12 cellular contexts compared by ENCODE assay signal in the genomic region with DNA sequence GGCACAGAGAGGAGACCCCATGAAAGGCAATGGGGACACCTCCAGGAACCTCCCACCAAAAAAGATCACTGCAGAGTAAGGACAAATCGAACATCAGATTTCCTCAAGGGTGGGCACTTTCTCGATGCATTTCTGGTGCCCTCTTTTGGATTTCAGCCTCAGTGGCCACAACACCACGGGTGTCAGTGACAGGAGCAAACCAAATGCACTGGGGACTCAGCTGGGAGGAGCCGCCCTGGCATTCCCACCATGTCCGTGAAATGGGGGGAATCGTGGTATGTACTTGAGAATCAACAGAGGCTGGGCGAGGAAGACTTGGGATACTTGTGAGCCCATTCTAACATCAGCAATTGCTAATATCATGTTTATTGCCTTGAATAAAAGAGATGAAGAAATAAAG. TPM values are rescaled to one million over a fixed set of nuclear protein-coding genes. Genes with fewer than 3 reads are reported as not detected.
DNase-seq lines count a peak whose midpoint lies in the region; ATAC-seq and TF ChIP-seq lines count a peak whose summit lies in the region.
"Had no signal": no experiment of that assay in that cellular context is flagged by ENCODE, and none has a peak within 500 bp of the region (broad histone marks: within the 10 kb centered on the region; RNA-seq: fewer than 3 reads in every experiment).

No MANE protein-coding gene starts in this region.

- H3K36me3 Mint-ChIP-seq in T-helper 2 cell treated with Interferon-gamma antibody and Interleukin-4, amounts not matched to agents 5 μg/mL and 100 μg/mL, for 36 hours (ENCODE audit: low read depth): peaks cover 9% of the 10 kb centered on the region
- H3K36me3 Mint-ChIP-seq in dendritic cell treated with granulocyte-macrophage colony-stimulating factor and Interleukin-4, amounts not matched to agents 40 ng/mL and 50 ng/mL, for 4 days (ENCODE audit: low read depth): no peaks in the 10 kb centered on the region
- H3K36me3 Mint-ChIP-seq in stimulated activated effector memory CD8-positive, alpha-beta T cell treated with anti-CD3 and anti-CD28 coated beads, Interleukin-12 subunit alpha, Interleukin-12 subunit beta, amount 100 ng/mL, for 72 hours: peaks cover 27% of the 10 kb centered on the region

- H2AFZ ChIP-seq in OCI-LY7 (ENCODE audit: low read length) (peak overlapping the region; percentile 73), PC-3 (ENCODE audit: low read length) (no peak overlapping the region)

- H3K4me1 ChIP-seq in OCI-LY7 (ENCODE audit: insufficient read depth, low read length, poor library complexity, severe bottlenecking) (peaks cover 87% of the 10 kb centered on the region), PC-3 (ENCODE audit: insufficient read depth, low read length) (peaks cover 11% of the 10 kb centered on the region)

- peak overlapping the region; percentile 94 for H3K27ac Mint-ChIP-seq in T-helper 2 cell treated with Interferon-gamma antibody and Interleukin-4, amounts not matched to agents 5 μg/mL and 100 μg/mL, for 36 hours
- H3K27ac Mint-ChIP-seq in dendritic cell treated with granulocyte-macrophage colony-stimulating factor and Interleukin-4, amounts not matched to agents 40 ng/mL and 50 ng/mL, for 4 days: peak overlapping the region; percentile 72
- peak overlapping the region; percentile 97 for H3K27ac Mint-ChIP-seq in stimulated activated effector memory CD8-positive, alpha-beta T cell treated with anti-CD3 and anti-CD28 coated beads, Interleukin-12 subunit alpha, Interleukin-12 subunit beta, amount 100 ng/mL, for 72 hours

- POLR2A ChIA-PET in OCI-LY7 (lab: Charles Lee): interaction anchor here (2.5 kb wide), 1 partner anchor 71 kb away, joined by 6 read pairs; no protein-coding TSS in a partner anchor
- POLR2A ChIA-PET in PC-3 (lab: Charles Lee; ENCODE audit: unreplicated experiment): no interaction called here

- DNase-seq in T-helper 2 cell treated with Interferon-gamma antibody and Interleukin-4, amounts not matched to agents 5 μg/mL and 100 μg/mL, for 36 hours (ENCODE audit: low spot score): no peak
- DNase-seq in T-helper 2 cell (no peak), OCI-LY7 (ENCODE audit: low spot score) (no peak), hepatic stellate cell (ENCODE audit: low spot score) (no peak), PC-3 (no peak)
- DNase-seq in stimulated activated effector memory CD8-positive, alpha-beta T cell treated with anti-CD3 and anti-CD28 coated beads, Interleukin-12 subunit alpha, Interleukin-12 subunit beta, amount 100 ng/mL, for 72 hours (ENCODE audit: low spot score in 2 of 2): no peak
- DNase-seq: DMS79, NCI-H187 treated with DMSO at 0.1 percent for 48 hours had no signal

- H3K9ac ChIP-seq in PC-3 (ENCODE audit: low read length): no peak overlapping the region

- H3K9me3 Mint-ChIP-seq in T-helper 2 cell treated with Interferon-gamma antibody and Interleukin-4, amounts not matched to agents 5 μg/mL and 100 μg/mL, for 36 hours: peaks cover 5% of the 10 kb centered on the region
- no peaks in the 10 kb centered on the region for H3K9me3 Mint-ChIP-seq in dendritic cell treated with granulocyte-macrophage colony-stimulating factor and Interleukin-4, amounts not matched to agents 40 ng/mL and 50 ng/mL, for 4 days
- no peaks in the 10 kb centered on the region for H3K9me3 Mint-ChIP-seq in stimulated activated effector memory CD8-positive, alpha-beta T cell treated with anti-CD3 and anti-CD28 coated beads, Interleukin-12 subunit alpha, Interleukin-12 subunit beta, amount 100 ng/mL, for 72 hours

- H3K4me2 ChIP-seq in OCI-LY7 (ENCODE audit: low read length) (peak overlapping the region; percentile 88), PC-3 (ENCODE audit: low read length) (no peak overlapping the region)

- H3K9me2 ChIP-seq in OCI-LY7 (ENCODE audit: insufficient read depth, low read length): no peaks in the 10 kb centered on the region
- H3K9me2 ChIP-seq in PC-3 (replicated peaks; ENCODE audit: low read length): no peaks in the 10 kb centered on the region

- H4K20me1 ChIP-seq in OCI-LY7 (ENCODE audit: insufficient read depth, low read length) (no peaks in the 10 kb centered on the region), PC-3 (ENCODE audit: low read length) (no peaks in the 10 kb centered on the region)

- H3K27me3 Mint-ChIP-seq in T-helper 2 cell treated with Interferon-gamma antibody and Interleukin-4, amounts not matched to agents 5 μg/mL and 100 μg/mL, for 36 hours (ENCODE audit: low read depth): no peaks in the 10 kb centered on the region
- H3K27me3 Mint-ChIP-seq in dendritic cell treated with granulocyte-macrophage colony-stimulating factor and Interleukin-4, amounts not matched to agents 40 ng/mL and 50 ng/mL, for 4 days: no peaks in the 10 kb centered on the region

- no peak overlapping the region for H3K4me3 ChIP-seq in OCI-LY7 (ENCODE audit: low read depth, low read length, poor library complexity, severe bottlenecking)
- H3K4me3 ChIP-seq in PC-3 (ENCODE audit: low read length): no peak overlapping the region

- H3K9me3 ChIP-seq in OCI-LY7 (ENCODE audit: low read length) (peaks cover 4% of the 10 kb centered on the region; the same call in 1 of the 2 replicates), PC-3 (ENCODE audit: low read length) (no peaks in the 10 kb centered on the region)
- H3K9me3 ChIP-seq: neutrophil had no signal

- H3K4me1 Mint-ChIP-seq in T-helper 2 cell treated with Interferon-gamma antibody and Interleukin-4, amounts not matched to agents 5 μg/mL and 100 μg/mL, for 36 hours (ENCODE audit: low read depth): peaks cover 60% of the 10 kb centered on the region
- peaks cover 61% of the 10 kb centered on the region for H3K4me1 Mint-ChIP-seq in dendritic cell treated with granulocyte-macrophage colony-stimulating factor and Interleukin-4, amounts not matched to agents 40 ng/mL and 50 ng/mL, for 4 days (ENCODE audit: low read depth)
- H3K4me1 Mint-ChIP-seq in stimulated activated effector memory CD8-positive, alpha-beta T cell treated with anti-CD3 and anti-CD28 coated beads, Interleukin-12 subunit alpha, Interleukin-12 subunit beta, amount 100 ng/mL, for 72 hours: peaks cover 71% of the 10 kb centered on the region

- no peaks in the 10 kb centered on the region for H3F3A ChIP-seq in PC-3 (ENCODE audit: low read length, unreplicated experiment)

- BruUV-seq in OCI-LY7 (replicated peaks; lab: Mats Ljungman, UMichigan) (no TSS peak), PC-3 (replicated peaks; lab: Mats Ljungman, UMichigan) (no TSS peak)

- intact Hi-C loops in OCI-LY7 (cut with micrococcal nuclease; ENCODE audit: unreplicated experiment): loop anchor here (5.0 kb wide), 1 partner anchor 85 kb away; no protein-coding TSS in a partner anchor
- intact Hi-C loops in dendritic cell treated with granulocyte-macrophage colony-stimulating factor and Interleukin-4, amounts not matched to agents 40 ng/mL and 50 ng/mL, for 4 days (cut with micrococcal nuclease): loop anchor here (10.0 kb wide), 1 partner anchor 53 kb away; a partner anchor contains a TSS
- intact Hi-C loops in PC-3 (cut with micrococcal nuclease): no loop called here

- CTCF ChIA-PET in OCI-LY7 (lab: Charles Lee; ENCODE audit: unreplicated experiment) (no interaction called here), PC-3 (lab: Charles Lee) (no interaction called here)

- peak overlapping the region; percentile 73 for H3K4me3 Mint-ChIP-seq in T-helper 2 cell treated with Interferon-gamma antibody and Interleukin-4, amounts not matched to agents 5 μg/mL and 100 μg/mL, for 36 hours
- H3K4me3 Mint-ChIP-seq in dendritic cell treated with granulocyte-macrophage colony-stimulating factor and Interleukin-4, amounts not matched to agents 40 ng/mL and 50 ng/mL, for 4 days: no peak overlapping the region
- peak overlapping the region; percentile 64 for H3K4me3 Mint-ChIP-seq in stimulated activated effector memory CD8-positive, alpha-beta T cell treated with anti-CD3 and anti-CD28 coated beads, Interleukin-12 subunit alpha, Interleukin-12 subunit beta, amount 100 ng/mL, for 72 hours

- H3K36me3 ChIP-seq in OCI-LY7 (ENCODE audit: insufficient read depth, low read length) (no peaks in the 10 kb centered on the region), PC-3 (ENCODE audit: low read depth, low read length) (no peaks in the 10 kb centered on the region)
- H3K36me3 ChIP-seq: neutrophil had no signal

- ATAC-seq in stimulated activated effector memory CD8-positive, alpha-beta T cell treated with anti-CD3 and anti-CD28 coated beads, Interleukin-12 subunit alpha, Interleukin-12 subunit beta, amount 100 ng/mL, for 72 hours: no peak
- no peak for ATAC-seq in HG03460 (IDR thresholded peaks at IDR 0.05; ENCODE audit: unreplicated experiment)
- ATAC-seq in PC-3: no peak

- H3K27ac ChIP-seq in OCI-LY7 (ENCODE audit: low read depth, low read length, poor library complexity, severe bottlenecking): peak overlapping the region; percentile 83
- no peak overlapping the region for H3K27ac ChIP-seq in PC-3 (ENCODE audit: low read length)
- H3K27ac ChIP-seq: neutrophil had no signal

- TF ChIP-seq CTCF in OCI-LY7 (conservative IDR thresholded peaks at IDR 0.05; ENCODE audit: low read length) (peak; percentile 9; the same call in 1 of the 2 replicates), PC-3 (conservative IDR thresholded peaks at IDR 0.05; ENCODE audit: low read depth, low read length) (no peak)

- no peaks in the 10 kb centered on the region for H3K79me2 ChIP-seq in OCI-LY7 (ENCODE audit: insufficient read depth, low read depth, low read length)
- H3K79me2 ChIP-seq in PC-3 (ENCODE audit: low read length): no peaks in the 10 kb centered on the region

- H3K27me3 ChIP-seq in PC-3 (ENCODE audit: low read length): no peaks in the 10 kb centered on the region

RNA-seq across cellular contexts. Expression of a gene that starts 16.3 kb away (rescaled TPM):
- total RNA-seq in OCI-LY7 (2014; rRNA removed; shearing (Covaris generic)): not detected in 2 replicates
- total RNA-seq in OCI-LY7 (2022) (not detected in 2 replicates), PC-3 (2014; rRNA removed) (not detected in 2 replicates)
- total RNA-seq: endothelial cell of umbilical vein had no signal

RNA-seq across cellular contexts. Expression of a gene that starts 36.6 kb away (rescaled TPM):
- 15.0 and 22.9 TPM in 2 replicates for total RNA-seq in OCI-LY7 (2014; rRNA removed; shearing (Covaris generic))
- total RNA-seq in OCI-LY7 (2022) (26.0 and 33.6 TPM in 2 replicates), PC-3 (2014; rRNA removed) (80.3 and 91.0 TPM in 2 replicates)

RNA-seq across cellular contexts. Expression of a gene that starts 56.5 kb away (rescaled TPM):
- 100.0 and 105 TPM in 2 replicates for total RNA-seq in OCI-LY7 (2014; rRNA removed; shearing (Covaris generic))
- 155 and 181 TPM in 2 replicates for total RNA-seq in OCI-LY7 (2022)
- total RNA-seq in PC-3 (2014; rRNA removed): 102 and 103 TPM in 2 replicates

RNA-seq across cellular contexts. Expression of a gene that starts 57.7 kb away (rescaled TPM):
- 76.8 and 82.1 TPM in 2 replicates for total RNA-seq in OCI-LY7 (2014; rRNA removed; shearing (Covaris generic))
- total RNA-seq in OCI-LY7 (2022): 147 and 155 TPM in 2 replicates
- 114 and 123 TPM in 2 replicates for total RNA-seq in PC-3 (2014; rRNA removed)
